21 cellular contexts compared by ENCODE assay signal in the genomic region with DNA sequence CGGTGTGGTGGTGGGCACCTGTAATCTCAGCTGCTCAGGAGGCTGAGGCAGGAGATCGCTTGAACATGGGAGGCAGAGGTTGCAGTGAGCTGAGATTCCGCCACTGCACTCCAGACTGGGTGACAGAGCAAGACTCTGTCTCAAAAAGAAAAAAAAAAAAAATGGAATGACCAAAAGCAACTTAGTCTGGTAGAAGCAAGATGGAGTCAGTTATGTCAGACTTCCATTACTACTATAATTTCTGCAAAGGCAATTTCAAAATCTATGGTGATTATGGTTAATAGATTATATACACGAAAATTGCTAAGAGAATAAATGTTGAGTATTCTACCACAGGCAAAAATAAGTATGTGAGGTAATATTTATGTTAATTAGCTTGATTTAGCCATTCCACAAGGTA.
"Had no signal": no experiment of that assay in that cellular context is flagged by ENCODE, and none has a peak within 500 bp of the region (broad histone marks: within the 10 kb centered on the region; RNA-seq: fewer than 3 reads in every experiment).

No MANE protein-coding gene starts in this region.

- H3K36me3 ChIP-seq: colonic mucosa had no signal

- DNase-seq: colonic mucosa; cortex of kidney; effector CD8-positive, alpha-beta T cell; effector memory CD8-positive, alpha-beta T cell; esophagus squamous epithelium; foreskin fibroblast; foreskin melanocyte; gastrocnemius medialis; glutamatergic neuron; head of caudate nucleus; heart right ventricle; hippocampal formation; left cardiac atrium; left lung; left ventricle myocardium superior; lower lobe of right lung; mesenchymal stem cell; mucosa of descending colon; naive B cell had no signal

- H3K4me1 ChIP-seq: colonic mucosa, gastrocnemius medialis, heart right ventricle, left lung, lower lobe of right lung had no signal

- H3K27ac Mint-ChIP-seq: dendritic cell treated with granulocyte-macrophage colony-stimulating factor and Interleukin-4, amounts not matched to agents 40 ng/mL and 50 ng/mL, for 4 days; mesothelial cell of epicardium; naive B cell had no signal

- ATAC-seq: effector memory CD8-positive, alpha-beta T cell; gastrocnemius medialis; heart right ventricle; left cardiac atrium; left lung; left ventricle myocardium superior; lower lobe of right lung; mucosa of descending colon had no signal

- H3K9me3 ChIP-seq: colonic mucosa, esophagus squamous epithelium, gastrocnemius medialis, heart right ventricle, left lung, lower lobe of right lung, mucosa of descending colon had no signal

- H3K27ac ChIP-seq: colonic mucosa, esophagus squamous epithelium, gastrocnemius medialis, heart right ventricle, left lung, lower lobe of right lung had no signal

- H3K27me3 ChIP-seq: colonic mucosa, esophagus squamous epithelium, gastrocnemius medialis, heart right ventricle, left lung had no signal

- H3K4me3 Mint-ChIP-seq: dendritic cell treated with granulocyte-macrophage colony-stimulating factor and Interleukin-4, amounts not matched to agents 40 ng/mL and 50 ng/mL, for 4 days; effector memory CD8-positive, alpha-beta T cell; mesothelial cell of epicardium; naive B cell had no signal

- H3K4me1 Mint-ChIP-seq: mesothelial cell of epicardium had no signal

- H3K27me3 Mint-ChIP-seq: dendritic cell treated with granulocyte-macrophage colony-stimulating factor and Interleukin-4, amounts not matched to agents 40 ng/mL and 50 ng/mL, for 4 days; effector memory CD8-positive, alpha-beta T cell; naive B cell had no signal

- H3K9me3 Mint-ChIP-seq: dendritic cell treated with granulocyte-macrophage colony-stimulating factor and Interleukin-4, amounts not matched to agents 40 ng/mL and 50 ng/mL, for 4 days; effector memory CD8-positive, alpha-beta T cell had no signal

- H3K4me3 ChIP-seq: colonic mucosa, esophagus squamous epithelium, gastrocnemius medialis, heart right ventricle, left lung, lower lobe of right lung, mucosa of descending colon had no signal
